In genomic region chr7:73532224-73532623, GRCh38 we compare ENCODE assay signal across 28 cellular contexts.
"Had no signal": no experiment of that assay in that cellular context is flagged by ENCODE, and none has a peak within 500 bp of the region (broad histone marks: within the 10 kb centered on the region; RNA-seq: fewer than 3 reads in every experiment).

No MANE protein-coding gene starts in this region.

- H3K9me3 ChIP-seq: gastrocnemius medialis, lower lobe of right lung, neutrophil, pancreas, right lobe of liver, suprapubic skin, transverse colon, upper lobe of right lung, uterus had no signal

- H3K27me3 ChIP-seq: gastrocnemius medialis, neutrophil, pancreas, right lobe of liver, suprapubic skin, transverse colon, upper lobe of right lung, uterus had no signal

- H3K27ac ChIP-seq: epithelial cell of prostate, gastrocnemius medialis, lower lobe of right lung, neutrophil, pancreas, right lobe of liver, suprapubic skin, transverse colon, upper lobe of right lung, uterus had no signal

- H3K4me2 ChIP-seq: smooth muscle cell had no signal

- H3K9me3 Mint-ChIP-seq: dendritic cell treated with granulocyte-macrophage colony-stimulating factor and Interleukin-4, amounts not matched to agents 40 ng/mL and 50 ng/mL, for 4 days; endodermal cell; naive thymus-derived CD8-positive, alpha-beta T cell; nephron progenitor cell; stimulated activated naive CD8-positive, alpha-beta T cell treated with anti-CD3 and anti-CD28 coated beads, Interleukin-15, amount 100 ng/mL, for 72 hours had no signal

- H3K4me1 Mint-ChIP-seq: endodermal cell had no signal

- H3K4me3 Mint-ChIP-seq: dendritic cell treated with granulocyte-macrophage colony-stimulating factor and Interleukin-4, amounts not matched to agents 40 ng/mL and 50 ng/mL, for 4 days; endodermal cell; nephron progenitor cell; stimulated activated naive CD8-positive, alpha-beta T cell treated with anti-CD3 and anti-CD28 coated beads, Interleukin-15, amount 100 ng/mL, for 72 hours had no signal

- H3K27me3 Mint-ChIP-seq: dendritic cell treated with granulocyte-macrophage colony-stimulating factor and Interleukin-4, amounts not matched to agents 40 ng/mL and 50 ng/mL, for 4 days; naive thymus-derived CD8-positive, alpha-beta T cell; progenitor cell of endocrine pancreas; stimulated activated naive CD8-positive, alpha-beta T cell treated with anti-CD3 and anti-CD28 coated beads, Interleukin-15, amount 100 ng/mL, for 72 hours had no signal

- FAIRE-seq: keratinocyte, pancreas had no signal

- H3K4me1 ChIP-seq: gastrocnemius medialis, lower lobe of right lung, pancreas, right lobe of liver, suprapubic skin, transverse colon, upper lobe of right lung, uterus had no signal

- H3K4me3 ChIP-seq: gastrocnemius medialis, lower lobe of right lung, pancreas, right lobe of liver, smooth muscle cell, suprapubic skin, transverse colon, upper lobe of right lung, uterus had no signal

- DNase-seq: effector CD8-positive, alpha-beta T cell; endodermal cell; foreskin fibroblast; gastrocnemius medialis; head of caudate nucleus; left ventricle myocardium superior; naive thymus-derived CD8-positive, alpha-beta T cell; nephron progenitor cell; right lobe of liver; stimulated activated CD4-positive, alpha-beta T cell treated with anti-CD3 and anti-CD28 coated beads, Interleukin-12 subunit alpha, Interleukin-12 subunit beta, amount 100 ng/mL, for 4 hours; stimulated activated CD4-positive, alpha-beta T cell treated with anti-CD3 and anti-CD28 coated beads, Interleukin-1b, Interleukin-23, amount 100 ng/mL, for 48 hours; stimulated activated CD4-positive, alpha-beta T cell treated with anti-CD3 and anti-CD28 coated beads, Interleukin-4, amount 100 ng/mL, for 1 hour; stimulated activated CD8-positive, alpha-beta memory T cell treated with anti-CD3 and anti-CD28 coated beads, Interleukin-4, amount 100 ng/mL, for 48 hours; stimulated activated naive CD4-positive, alpha-beta T cell; stimulated activated naive CD8-positive, alpha-beta T cell treated with anti-CD3 and anti-CD28 coated beads, Interleukin-15, amount 100 ng/mL, for 72 hours; transverse colon; upper lobe of right lung; uterus had no signal

- H3K27ac Mint-ChIP-seq: dendritic cell treated with granulocyte-macrophage colony-stimulating factor and Interleukin-4, amounts not matched to agents 40 ng/mL and 50 ng/mL, for 4 days; endodermal cell; nephron progenitor cell; progenitor cell of endocrine pancreas; stimulated activated naive CD8-positive, alpha-beta T cell treated with anti-CD3 and anti-CD28 coated beads, Interleukin-15, amount 100 ng/mL, for 72 hours had no signal

- ATAC-seq: esophagus mucosa; gastrocnemius medialis; left ventricle myocardium superior; lower lobe of right lung; naive thymus-derived CD8-positive, alpha-beta T cell; pancreas; right lobe of liver; stimulated activated naive CD8-positive, alpha-beta T cell treated with anti-CD3 and anti-CD28 coated beads, Interleukin-15, amount 100 ng/mL, for 72 hours; upper lobe of right lung had no signal

- H3K36me3 ChIP-seq: uterus had no signal
